In genomic region chr11:128708660-128709059, GRCh38 we compare ENCODE assay signal across 2 cellular contexts.
TF ChIP-seq lines count a peak whose summit lies in the region.

No MANE protein-coding gene starts in this region.

TF ChIP-seq in liver, 16 proteins besides CTCF, POLR2A, EP300 and RAD21 (continued from another document):
- TF ChIP-seq GABPA (IDR thresholded peaks at IDR 0.05 in 1 of 2, conservative IDR thresholded peaks at IDR 0.05 in 1 of 2): no peak
- TF ChIP-seq JUND (IDR thresholded peaks at IDR 0.05): peak in 1 of 2 donors; percentile 26
- TF ChIP-seq, protein P1, sequence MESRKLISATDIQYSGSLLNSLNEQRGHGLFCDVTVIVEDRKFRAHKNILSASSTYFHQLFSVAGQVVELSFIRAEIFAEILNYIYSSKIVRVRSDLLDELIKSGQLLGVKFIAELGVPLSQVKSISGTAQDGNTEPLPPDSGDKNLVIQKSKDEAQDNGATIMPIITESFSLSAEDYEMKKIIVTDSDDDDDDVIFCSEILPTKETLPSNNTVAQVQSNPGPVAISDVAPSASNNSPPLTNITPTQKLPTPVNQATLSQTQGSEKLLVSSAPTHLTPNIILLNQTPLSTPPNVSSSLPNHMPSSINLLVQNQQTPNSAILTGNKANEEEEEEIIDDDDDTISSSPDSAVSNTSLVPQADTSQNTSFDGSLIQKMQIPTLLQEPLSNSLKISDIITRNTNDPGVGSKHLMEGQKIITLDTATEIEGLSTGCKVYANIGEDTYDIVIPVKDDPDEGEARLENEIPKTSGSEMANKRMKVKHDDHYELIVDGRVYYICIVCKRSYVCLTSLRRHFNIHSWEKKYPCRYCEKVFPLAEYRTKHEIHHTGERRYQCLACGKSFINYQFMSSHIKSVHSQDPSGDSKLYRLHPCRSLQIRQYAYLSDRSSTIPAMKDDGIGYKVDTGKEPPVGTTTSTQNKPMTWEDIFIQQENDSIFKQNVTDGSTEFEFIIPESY (IDR thresholded peaks at IDR 0.05): peak; percentile 29
- TF ChIP-seq MAX (IDR thresholded peaks at IDR 0.05): peak; percentile 18
- TF ChIP-seq TAF1 (conservative IDR thresholded peaks at IDR 0.05): no peak
- TF ChIP-seq ATF3 (IDR thresholded peaks at IDR 0.05): no peak
- peak in 1 of 2 donors; percentile 60 for TF ChIP-seq HNF4A (conservative IDR thresholded peaks at IDR 0.05)
- TF ChIP-seq NR2F2 (IDR thresholded peaks at IDR 0.05): no peak
- TF ChIP-seq SP1 (IDR thresholded peaks at IDR 0.05): no peak
- peak in 1 of 2 donors; percentile 49 for TF ChIP-seq RXRA (IDR thresholded peaks at IDR 0.05)
- TF ChIP-seq, protein P2, sequence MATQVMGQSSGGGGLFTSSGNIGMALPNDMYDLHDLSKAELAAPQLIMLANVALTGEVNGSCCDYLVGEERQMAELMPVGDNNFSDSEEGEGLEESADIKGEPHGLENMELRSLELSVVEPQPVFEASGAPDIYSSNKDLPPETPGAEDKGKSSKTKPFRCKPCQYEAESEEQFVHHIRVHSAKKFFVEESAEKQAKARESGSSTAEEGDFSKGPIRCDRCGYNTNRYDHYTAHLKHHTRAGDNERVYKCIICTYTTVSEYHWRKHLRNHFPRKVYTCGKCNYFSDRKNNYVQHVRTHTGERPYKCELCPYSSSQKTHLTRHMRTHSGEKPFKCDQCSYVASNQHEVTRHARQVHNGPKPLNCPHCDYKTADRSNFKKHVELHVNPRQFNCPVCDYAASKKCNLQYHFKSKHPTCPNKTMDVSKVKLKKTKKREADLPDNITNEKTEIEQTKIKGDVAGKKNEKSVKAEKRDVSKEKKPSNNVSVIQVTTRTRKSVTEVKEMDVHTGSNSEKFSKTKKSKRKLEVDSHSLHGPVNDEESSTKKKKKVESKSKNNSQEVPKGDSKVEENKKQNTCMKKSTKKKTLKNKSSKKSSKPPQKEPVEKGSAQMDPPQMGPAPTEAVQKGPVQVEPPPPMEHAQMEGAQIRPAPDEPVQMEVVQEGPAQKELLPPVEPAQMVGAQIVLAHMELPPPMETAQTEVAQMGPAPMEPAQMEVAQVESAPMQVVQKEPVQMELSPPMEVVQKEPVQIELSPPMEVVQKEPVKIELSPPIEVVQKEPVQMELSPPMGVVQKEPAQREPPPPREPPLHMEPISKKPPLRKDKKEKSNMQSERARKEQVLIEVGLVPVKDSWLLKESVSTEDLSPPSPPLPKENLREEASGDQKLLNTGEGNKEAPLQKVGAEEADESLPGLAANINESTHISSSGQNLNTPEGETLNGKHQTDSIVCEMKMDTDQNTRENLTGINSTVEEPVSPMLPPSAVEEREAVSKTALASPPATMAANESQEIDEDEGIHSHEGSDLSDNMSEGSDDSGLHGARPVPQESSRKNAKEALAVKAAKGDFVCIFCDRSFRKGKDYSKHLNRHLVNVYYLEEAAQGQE (IDR thresholded peaks at IDR 0.05): no peak

TF ChIP-seq in HepG2, 621 proteins besides CTCF, POLR2A, EP300 and RAD21 (continued from another document):
- no peak for TF ChIP-seq PATZ1 (CRISPR knock-in tag; IDR thresholded peaks at IDR 0.05)
- no peak for TF ChIP-seq CREBL2 (CRISPR knock-in tag; IDR thresholded peaks at IDR 0.05; ENCODE audit: borderline replicate concordance)
- TF ChIP-seq MTERF4 (CRISPR knock-in tag; IDR thresholded peaks at IDR 0.05): no peak
- no peak for TF ChIP-seq TOE1 (CRISPR knock-in tag; IDR thresholded peaks at IDR 0.05)
- TF ChIP-seq HHEX (CRISPR knock-in tag; IDR thresholded peaks at IDR 0.05): no peak
- no peak for TF ChIP-seq TEAD2 (CRISPR knock-in tag; IDR thresholded peaks at IDR 0.05)
- TF ChIP-seq, protein P3, sequence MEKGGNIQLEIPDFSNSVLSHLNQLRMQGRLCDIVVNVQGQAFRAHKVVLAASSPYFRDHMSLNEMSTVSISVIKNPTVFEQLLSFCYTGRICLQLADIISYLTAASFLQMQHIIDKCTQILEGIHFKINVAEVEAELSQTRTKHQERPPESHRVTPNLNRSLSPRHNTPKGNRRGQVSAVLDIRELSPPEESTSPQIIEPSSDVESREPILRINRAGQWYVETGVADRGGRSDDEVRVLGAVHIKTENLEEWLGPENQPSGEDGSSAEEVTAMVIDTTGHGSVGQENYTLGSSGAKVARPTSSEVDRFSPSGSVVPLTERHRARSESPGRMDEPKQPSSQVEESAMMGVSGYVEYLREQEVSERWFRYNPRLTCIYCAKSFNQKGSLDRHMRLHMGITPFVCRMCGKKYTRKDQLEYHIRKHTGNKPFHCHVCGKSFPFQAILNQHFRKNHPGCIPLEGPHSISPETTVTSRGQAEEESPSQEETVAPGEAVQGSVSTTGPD (CRISPR knock-in tag; IDR thresholded peaks at IDR 0.05): no peak
- no peak for TF ChIP-seq ZBTB8A (CRISPR knock-in tag; IDR thresholded peaks at IDR 0.05; ENCODE audit: borderline replicate concordance, low read depth)
- no peak for TF ChIP-seq SRF (IDR thresholded peaks at IDR 0.05; ENCODE audit: low read depth, low read length)
- TF ChIP-seq HOXA3 (CRISPR knock-in tag; IDR thresholded peaks at IDR 0.05): no peak
- TF ChIP-seq, protein P4, sequence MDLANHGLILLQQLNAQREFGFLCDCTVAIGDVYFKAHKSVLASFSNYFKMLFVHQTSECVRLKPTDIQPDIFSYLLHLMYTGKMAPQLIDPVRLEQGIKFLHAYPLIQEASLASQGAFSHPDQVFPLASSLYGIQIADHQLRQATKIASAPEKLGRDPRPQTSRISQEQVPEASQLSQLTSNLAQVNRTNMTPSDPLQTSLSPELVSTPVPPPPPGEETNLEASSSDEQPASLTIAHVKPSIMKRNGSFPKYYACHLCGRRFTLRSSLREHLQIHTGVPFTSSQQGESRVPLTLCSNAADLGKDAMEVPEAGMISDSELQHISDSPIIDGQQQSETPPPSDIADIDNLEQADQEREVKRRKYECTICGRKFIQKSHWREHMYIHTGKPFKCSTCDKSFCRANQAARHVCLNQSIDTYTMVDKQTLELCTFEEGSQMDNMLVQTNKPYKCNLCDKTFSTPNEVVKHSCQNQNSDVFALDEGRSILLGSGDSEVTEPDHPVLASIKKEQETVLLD (CRISPR knock-in tag; IDR thresholded peaks at IDR 0.05; ENCODE audit: low read depth): no peak
